Comparison of ENCODE assay signal across 26 cellular contexts in genomic region chr6:37310980-37311379, GRCh38.
"Had no signal": no experiment of that assay in that cellular context is flagged by ENCODE, and none has a peak within 500 bp of the region (broad histone marks: within the 10 kb centered on the region; RNA-seq: fewer than 3 reads in every experiment).

No MANE protein-coding gene starts in this region.

- H3K27ac ChIP-seq: KMS-11, SJSA1 had no signal

- H3K9ac ChIP-seq: KMS-11 had no signal

- H3K27me3 ChIP-seq: SJSA1 had no signal

- H3K4me2 ChIP-seq: KMS-11 had no signal

- DNase-seq: activated CD4-positive, alpha-beta T cell treated with anti-CD3 and anti-CD28 coated beads for 36 hours; activated CD4-positive, alpha-beta T cell treated with anti-CD3 and anti-CD28 coated beads, Interleukin-2, amount 10 ng/mL, durations not matched to agents 7 days and 5 days; activated CD4-positive, alpha-beta T cell treated with anti-CD3 and anti-CD28 coated beads, Interleukin-2, amount 50 U/mL, for 48 hours; activated CD8-positive, alpha-beta T cell treated with anti-CD3 and anti-CD28 coated beads, Interleukin-2, amount 10 ng/mL, durations not matched to agents 7 days and 5 days; activated effector memory CD4-positive, alpha-beta T cell treated with Interleukin-2 at 50 U/mL for 16 hours; activated naive CD4-positive, alpha-beta T cell treated with anti-CD3 and anti-CD28 coated beads, Interleukin-2, amount 50 U/mL, for 16 hours; activated naive CD8-positive, alpha-beta T cell treated with anti-CD3 and anti-CD28 coated beads, Interleukin-2, amount 50 U/mL, for 24 hours; activated T-cell treated with anti-CD3 and anti-CD28 coated beads, Interleukin-2, amount 50 U/mL, for 24 hours; cerebellar nuclear complex; NCI-H1092 treated with DMSO at 0.1 percent for 48 hours; NCI-H1417; NCI-H146; NCI-H187; NCI-H2029 treated with DMSO at 0.1 percent for 48 hours; NCI-H2107; NCI-H2171; NCI-H510A; NCI-H526; NCI-H748 treated with DMSO at 0.1 percent for 48 hours; SHP77 treated with DMSO at 0.1 percent for 48 hours; SW 1271; T-helper 1 cell; T-helper 2 cell; T-helper 9 cell had no signal

- ATAC-seq: activated CD4-positive, alpha-beta T cell treated with anti-CD3 and anti-CD28 coated beads for 36 hours; activated CD8-positive, alpha-beta T cell treated with anti-CD3 and anti-CD28 coated beads, Interleukin-2, amount 10 ng/mL, durations not matched to agents 7 days and 5 days; activated naive CD8-positive, alpha-beta T cell treated with anti-CD3 and anti-CD28 coated beads, Interleukin-2, amount 50 U/mL, for 24 hours had no signal

- H3K9me3 ChIP-seq: SJSA1 had no signal

- H3K4me3 ChIP-seq: SJSA1 had no signal
